8 cellular contexts compared by ENCODE assay signal in the genomic region with DNA sequence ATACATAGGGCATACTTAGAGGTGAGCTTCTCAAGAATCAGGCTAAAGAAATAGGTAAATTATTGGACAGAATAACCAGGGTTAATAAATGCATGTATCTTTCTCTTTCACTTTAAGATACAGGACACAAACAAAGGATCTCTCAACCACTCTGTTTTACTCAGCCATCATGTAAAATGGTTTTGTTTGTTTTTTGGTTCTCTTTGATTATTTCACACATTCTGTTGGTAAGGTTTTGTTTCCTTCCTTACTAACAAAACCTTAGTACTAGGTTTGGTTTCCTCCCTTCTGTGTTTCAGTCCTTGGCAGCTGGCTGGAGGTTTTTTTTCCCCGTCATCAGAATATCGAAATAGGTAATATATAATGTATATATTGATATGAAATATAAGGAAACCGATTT.
"Had no signal": no experiment of that assay in that cellular context is flagged by ENCODE, and none has a peak within 500 bp of the region (broad histone marks: within the 10 kb centered on the region; RNA-seq: fewer than 3 reads in every experiment).

No MANE protein-coding gene starts in this region.

- DNase-seq: GM23248, GOT3, H7, HFFc6, KBM-7 had no signal

- H3K4me3 Mint-ChIP-seq: HFFc6, IgD-negative memory B cell had no signal

- H3K4me1 Mint-ChIP-seq: IgD-negative memory B cell had no signal

- H3K27me3 Mint-ChIP-seq: IgD-negative memory B cell had no signal

- H3K36me3 Mint-ChIP-seq: IgD-negative memory B cell had no signal

- ATAC-seq: HCT116, HepG2 had no signal

- H3K27ac Mint-ChIP-seq: HFFc6, IgD-negative memory B cell had no signal

- H3K9me3 Mint-ChIP-seq: IgD-negative memory B cell had no signal
